In the genomic region with DNA sequence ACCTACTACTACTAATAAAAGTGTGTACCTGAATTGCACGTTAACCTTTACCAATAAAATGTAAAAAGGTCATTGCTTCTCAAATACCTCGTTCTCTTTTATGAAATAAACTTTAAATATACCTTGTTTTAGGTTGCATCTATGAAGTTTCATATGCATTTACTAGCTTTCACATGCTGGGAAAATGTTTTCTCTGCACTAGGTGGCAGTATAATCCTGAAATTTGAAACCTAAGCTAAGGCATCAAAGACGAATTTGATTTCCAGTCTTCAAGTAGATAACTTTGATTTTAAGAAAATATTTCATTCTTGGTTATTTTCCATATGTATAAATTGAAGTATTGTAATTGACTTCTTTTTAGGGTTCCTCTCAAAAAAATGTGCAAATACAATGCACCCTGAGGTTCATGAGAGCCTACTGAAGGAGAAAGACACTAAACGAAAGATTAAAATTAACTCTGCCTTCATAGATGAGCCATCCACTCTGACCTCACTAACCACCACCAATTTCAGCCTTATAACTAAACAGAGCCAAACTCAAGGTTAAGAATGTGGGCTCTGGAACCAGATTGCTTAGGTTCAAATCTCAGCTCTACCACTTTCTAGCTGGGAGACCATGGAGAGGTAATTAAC, we compare ENCODE assay signal across 1 cellular context.
TF ChIP-seq lines count a peak whose summit lies in the region.

No MANE protein-coding gene starts in this region.

TF ChIP-seq in GM12878, 131 proteins besides CTCF, POLR2A, EP300 and RAD21:
- TF ChIP-seq SMAD5 (IDR thresholded peaks at IDR 0.05; ENCODE audit: low read depth): no peak
- TF ChIP-seq YBX1 (IDR thresholded peaks at IDR 0.05): no peak
- peak; percentile 64; the same call in 1 of the 2 replicates for TF ChIP-seq SMC3 (IDR thresholded peaks at IDR 0.05; ENCODE audit: borderline replicate concordance, low read length)
